ENCODE assay signal across 35 cellular contexts in the genomic region with DNA sequence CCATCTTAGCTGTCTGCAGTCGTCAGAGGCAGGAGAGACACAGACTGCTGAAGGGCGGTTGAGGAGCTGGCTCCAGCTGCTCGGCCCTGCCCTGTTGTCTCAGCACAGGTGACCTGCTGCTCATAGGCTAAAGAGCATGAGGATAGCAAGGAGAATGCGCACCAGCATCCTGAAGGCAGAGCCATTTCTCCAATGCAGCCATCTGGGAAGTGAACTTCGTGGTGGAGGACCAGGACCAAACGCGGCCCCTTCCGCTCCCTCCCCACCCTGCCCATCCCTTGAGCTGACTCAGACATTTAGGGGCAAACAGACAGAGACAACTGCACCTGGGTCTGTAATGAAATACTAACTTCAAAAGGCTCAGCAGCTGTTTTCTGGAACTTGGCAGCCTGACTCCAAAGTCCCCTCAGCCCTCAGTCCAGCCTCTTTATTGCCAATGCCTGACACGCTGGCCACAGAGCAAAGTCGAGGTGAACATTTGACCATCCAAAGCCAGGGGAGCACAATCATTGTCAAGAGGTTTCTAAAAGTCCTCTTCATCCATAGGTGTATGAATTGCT. TPM values are rescaled to one million over a fixed set of nuclear protein-coding genes. Genes with fewer than 3 reads are reported as not detected.
"Had no signal": no experiment of that assay in that cellular context is flagged by ENCODE, and none has a peak within 500 bp of the region (broad histone marks: within the 10 kb centered on the region; RNA-seq: fewer than 3 reads in every experiment).

No MANE protein-coding gene starts in this region.

- H3K36me3 ChIP-seq: ascending aorta, cardiac muscle cell had no signal

- DNase-seq: activated B cell treated with CpG ODN at 0.5 μM for 24 hours; activated CD4-positive, alpha-beta memory T cell treated with anti-CD3 and anti-CD28 coated beads, Interleukin-2, amount 10 ng/mL, durations not matched to agents 7 days and 5 days; activated CD4-positive, alpha-beta T cell treated with anti-CD3 and anti-CD28 coated beads for 4 hours; activated CD4-positive, alpha-beta T cell treated with anti-CD3 and anti-CD28 coated beads, Interleukin-2, amount 50 U/mL, for 1 hour; activated CD4-positive, CD25-positive, alpha-beta regulatory T cell treated with anti-CD3 and anti-CD28 coated beads, Interleukin-2, amount 50 U/mL, for 72 hours; activated CD8-positive, alpha-beta memory T cell treated with anti-CD3 and anti-CD28 coated beads for 24 hours; activated CD8-positive, alpha-beta memory T cell treated with anti-CD3 and anti-CD28 coated beads, Interleukin-2, amount 50 U/mL, for 48 hours; activated effector memory CD4-positive, alpha-beta T cell treated with Interleukin-2 at 50 U/mL for 16 hours; activated naive CD4-positive, alpha-beta T cell; activated naive CD8-positive, alpha-beta T cell treated with anti-CD3 and anti-CD28 coated beads, Interleukin-2, amount 10 ng/mL, durations not matched to agents 7 days and 5 days; activated T-cell treated with anti-CD3 and anti-CD28 coated beads, Interleukin-2, amount 50 U/mL, for 48 hours; amygdala; IMR-90; NCI-H1105; NCI-H1417 treated with DMSO at 0.1 percent for 48 hours; NCI-H187 treated with DMSO at 0.1 percent for 48 hours; NCI-H2081; NCI-H2171 treated with DMSO at 0.1 percent for 48 hours; NCI-H2227 treated with DMSO at 0.1 percent for 48 hours; NCI-H446; NCI-H524 treated with DMSO at 0.1 percent for 48 hours; SHP77 treated with DMSO at 0.1 percent for 48 hours; T-helper 1 cell; T-helper 2 cell; T-helper 9 cell had no signal

- H3K4me1 ChIP-seq: ascending aorta had no signal

- H3K27me3 ChIP-seq: ascending aorta had no signal

- H3K4me3 ChIP-seq: ascending aorta, cardiac muscle cell, K562 had no signal

- H3K9me3 ChIP-seq: ascending aorta had no signal

- ATAC-seq: activated CD8-positive, alpha-beta memory T cell treated with anti-CD3 and anti-CD28 coated beads, Interleukin-2, amount 10 ng/mL, durations not matched to agents 7 days and 5 days; K562; Panc1; SK-N-SH treated with all-trans-retinoic acid at 6 μM for 48 hours had no signal

- H3K27ac ChIP-seq: ascending aorta, cardiac muscle cell, VCaP had no signal

RNA-seq across cellular contexts. Expression of gene FZD10, which starts 22.3 kb away (rescaled TPM):
- total RNA-seq: activated B cell treated with CpG ODN at 0.5 μM for 24 hours; activated CD4-positive, alpha-beta memory T cell treated with anti-CD3 and anti-CD28 coated beads, Interleukin-2, amount 10 ng/mL, durations not matched to agents 7 days and 5 days; activated CD8-positive, alpha-beta memory T cell treated with anti-CD3 and anti-CD28 coated beads, Interleukin-2, amount 10 ng/mL, durations not matched to agents 7 days and 5 days; activated naive CD8-positive, alpha-beta T cell treated with anti-CD3 and anti-CD28 coated beads, Interleukin-2, amount 10 ng/mL, durations not matched to agents 7 days and 5 days; IMR-90; K562; M059J; RPMI7951; SK-MEL-5 had no signal
- polyA plus RNA-seq: cardiac muscle cell, IMR-90, K562 had no signal
